ENCODE assay signal across 26 cellular contexts in genomic region chr6:151119823-151120524, GRCh38.
DNase-seq lines count a peak whose midpoint lies in the region; ATAC-seq and TF ChIP-seq lines count a peak whose summit lies in the region.
"Had no signal": no experiment of that assay in that cellular context is flagged by ENCODE, and none has a peak within 500 bp of the region (broad histone marks: within the 10 kb centered on the region; RNA-seq: fewer than 3 reads in every experiment).

No MANE protein-coding gene starts in this region.

- H3K36me3 Mint-ChIP-seq in mesothelial cell of epicardium, result no peaks in the 10 kb centered on the region
- H3K36me3 Mint-ChIP-seq: activated CD8-positive, alpha-beta memory T cell treated with anti-CD3 and anti-CD28 coated beads, Interleukin-2, amount 10 ng/mL, durations not matched to agents 7 days and 5 days had no signal

- BruUV-seq in Panc1 (replicated peaks; lab: Mats Ljungman, UMichigan), result no TSS peak

- H3K4me3 ChIP-seq in HEK293 (ENCODE audit: low read depth, low read length) (no peak overlapping the region), Panc1 (ENCODE audit: low read depth in 2 of 2, low read length in 2 of 2) (no peak overlapping the region)
- H3K4me3 ChIP-seq: coronary artery, gastroesophageal sphincter, SK-N-MC, thyroid gland had no signal

- ATAC-seq in Panc1 (peak; percentile 59; the same call in 1 of the 2 replicates), HG03469 (IDR thresholded peaks at IDR 0.05; ENCODE audit: unreplicated experiment) (no peak), HG02981 (IDR thresholded peaks at IDR 0.05; ENCODE audit: unreplicated experiment) (no peak), HG02678 (IDR thresholded peaks at IDR 0.05; ENCODE audit: unreplicated experiment) (no peak)
- ATAC-seq: activated CD8-positive, alpha-beta memory T cell treated with anti-CD3 and anti-CD28 coated beads, Interleukin-2, amount 10 ng/mL, durations not matched to agents 7 days and 5 days; activated T-cell treated with anti-CD3 and anti-CD28 coated beads, Interleukin-2, amount 50 U/mL, for 72 hours; gastroesophageal sphincter; stimulated activated naive CD8-positive, alpha-beta T cell treated with anti-CD3 and anti-CD28 coated beads, Interleukin-15, Interleukin-2, amounts not matched to agents 100 U/mL and 50 U/mL, for 24 hours had no signal

- H3K27ac ChIP-seq in HEK293 (ENCODE audit: extremely low read depth, low read depth, low read length), result no peak overlapping the region
- H3K27ac ChIP-seq in Panc1 (ENCODE audit: low read length), result peak overlapping the region; percentile 5
- H3K27ac ChIP-seq: C4-2B, coronary artery, gastroesophageal sphincter, RWPE1, SK-N-MC, thyroid gland, VCaP had no signal

- TF ChIP-seq CTCF in HEK293 (tag by site-specific recombination; IDR thresholded peaks at IDR 0.05) (no peak), Panc1 (IDR thresholded peaks at IDR 0.05) (no peak), mesothelial cell of epicardium (IDR thresholded peaks at IDR 0.05; ENCODE audit: unreplicated experiment) (no peak)

- no peaks in the 10 kb centered on the region for H3K27me3 Mint-ChIP-seq in mesothelial cell of epicardium (ENCODE audit: low read depth)

- no peaks in the 10 kb centered on the region for H3K9me3 Mint-ChIP-seq in mesothelial cell of epicardium
- H3K9me3 Mint-ChIP-seq: activated T-cell treated with anti-CD3 and anti-CD28 coated beads, Interleukin-2, amount 50 U/mL, for 72 hours; HFFc6; T-helper 2 cell treated with Interferon-gamma antibody and Interleukin-4, amounts not matched to agents 5 μg/mL and 100 μg/mL, for 36 hours had no signal

- H3K9me3 ChIP-seq in HEK293 (ENCODE audit: control insufficient read depth, insufficient read depth, low read depth, low read length) (no peaks in the 10 kb centered on the region), Panc1 (ENCODE audit: control insufficient read depth, insufficient read depth, low read depth, low read length) (no peaks in the 10 kb centered on the region)
- H3K9me3 ChIP-seq: gastroesophageal sphincter, thyroid gland had no signal

- in situ Hi-C loops in Panc1 (cut with HindIII; ENCODE audit: low pct_unique_long_range_greater_than_20kb, low sequenced_read_pairs), result no loop called here

- DNase-seq in Panc1 (ENCODE audit: low read depth, low spot score) (no peak), mesothelial cell of epicardium (ENCODE audit: low spot score in 2 of 2, unreplicated experiment in 2 of 2) (peak in 1 of 2 experiments; percentile 42), retina (peak; percentile 28), DMS53 treated with DMSO at 0.1 percent for 48 hours (lab: John Stamatoyannopoulos, UW; ENCODE audit: unreplicated experiment) (no peak)
- DNase-seq: activated CD4-positive, alpha-beta T cell treated with anti-CD3 and anti-CD28 coated beads, Interleukin-2, amount 50 U/mL, for 1 hour; activated CD8-positive, alpha-beta memory T cell treated with anti-CD3 and anti-CD28 coated beads, Interleukin-2, amount 10 ng/mL, durations not matched to agents 7 days and 5 days; activated naive CD4-positive, alpha-beta T cell treated with anti-CD3 and anti-CD28 coated beads for 36 hours; activated T-cell treated with anti-CD3 and anti-CD28 coated beads, Interleukin-2, amount 50 U/mL, for 72 hours; HFFc6; KG1; MM.1S; NCI-H146; NCI-H510A treated with DMSO at 0.1 percent for 48 hours; stimulated activated naive CD8-positive, alpha-beta T cell treated with anti-CD3 and anti-CD28 coated beads, Interleukin-15, Interleukin-2, amounts not matched to agents 100 U/mL and 50 U/mL, for 24 hours; thyroid gland had no signal

- H3K27me3 ChIP-seq in Panc1 (ENCODE audit: control insufficient read depth, insufficient read depth, low read length), result no peaks in the 10 kb centered on the region
- H3K27me3 ChIP-seq: gastroesophageal sphincter, thyroid gland had no signal

- no peaks in the 10 kb centered on the region for H3K4me1 ChIP-seq in HEK293 (ENCODE audit: control insufficient read depth, insufficient read depth, low read length)
- H3K4me1 ChIP-seq in Panc1 (ENCODE audit: control insufficient read depth, insufficient read depth, low read length), result no peaks in the 10 kb centered on the region
- H3K4me1 ChIP-seq: thyroid gland had no signal

- intact Hi-C loops in Panc1 (cut with micrococcal nuclease; ENCODE audit: unreplicated experiment), result no loop called here

- H3K4me3 Mint-ChIP-seq in mesothelial cell of epicardium, result no peak overlapping the region
- H3K4me3 Mint-ChIP-seq: activated CD8-positive, alpha-beta memory T cell treated with anti-CD3 and anti-CD28 coated beads, Interleukin-2, amount 10 ng/mL, durations not matched to agents 7 days and 5 days; activated naive CD4-positive, alpha-beta T cell treated with anti-CD3 and anti-CD28 coated beads for 36 hours; activated T-cell treated with anti-CD3 and anti-CD28 coated beads, Interleukin-2, amount 50 U/mL, for 72 hours; HFFc6; T-helper 2 cell treated with Interferon-gamma antibody and Interleukin-4, amounts not matched to agents 5 μg/mL and 100 μg/mL, for 36 hours had no signal

- POLR2A ChIA-PET in HEK293 (lab: Yijun Ruan, JAX) (no interaction called here), Panc1 (lab: Charles Lee) (interaction anchor here (0.7 kb wide), 1 partner anchor 1272 kb away, joined by 4 read pairs; no protein-coding TSS in a partner anchor)

- H3K4me1 Mint-ChIP-seq in mesothelial cell of epicardium, result peaks cover 28% of the 10 kb centered on the region
- H3K4me1 Mint-ChIP-seq: activated CD8-positive, alpha-beta memory T cell treated with anti-CD3 and anti-CD28 coated beads, Interleukin-2, amount 10 ng/mL, durations not matched to agents 7 days and 5 days had no signal

- H3K36me3 ChIP-seq in HEK293 (ENCODE audit: control insufficient read depth in 2 of 2, insufficient read depth in 1 of 2, low read length in 2 of 2) (no peaks in the 10 kb centered on the region), Panc1 (ENCODE audit: control insufficient read depth, insufficient read depth, low read length) (no peaks in the 10 kb centered on the region)
- H3K36me3 ChIP-seq: gastroesophageal sphincter, thyroid gland had no signal

- CTCF ChIA-PET in HEK293 (lab: Yijun Ruan, JAX) (interaction anchor here (0.7 kb wide), 1 partner anchor 205 kb away, joined by 3 read pairs; no protein-coding TSS in a partner anchor), Panc1 (lab: Charles Lee) (interaction anchor here (0.6 kb wide), 2 partner anchors 11 to 192 kb away, joined by 3 to 6 read pairs; no protein-coding TSS in a partner anchor)

- H3K27ac Mint-ChIP-seq in mesothelial cell of epicardium, result peak overlapping the region; percentile 95
- H3K27ac Mint-ChIP-seq: activated CD8-positive, alpha-beta memory T cell treated with anti-CD3 and anti-CD28 coated beads, Interleukin-2, amount 10 ng/mL, durations not matched to agents 7 days and 5 days; activated naive CD4-positive, alpha-beta T cell treated with anti-CD3 and anti-CD28 coated beads for 36 hours; activated T-cell treated with anti-CD3 and anti-CD28 coated beads, Interleukin-2, amount 50 U/mL, for 72 hours; HFFc6; T-helper 2 cell treated with Interferon-gamma antibody and Interleukin-4, amounts not matched to agents 5 μg/mL and 100 μg/mL, for 36 hours had no signal

TF ChIP-seq in HEK293, 187 proteins besides CTCF, POLR2A, EP300 and RAD21:
- TF ChIP-seq ZIC2 (tag by site-specific recombination; IDR thresholded peaks at IDR 0.05), result peak; percentile 49; the same call in 1 of the 2 replicates
- peak; percentile 37; the same call in 1 of the 2 replicates for TF ChIP-seq ZFHX2 (tag by site-specific recombination; conservative IDR thresholded peaks at IDR 0.05)
- TF ChIP-seq ZNF624 (tag by site-specific recombination; IDR thresholded peaks at IDR 0.05), result no peak
- peak; percentile 65 for TF ChIP-seq FEZF1 (tag by site-specific recombination; IDR thresholded peaks at IDR 0.05)
- no peak for TF ChIP-seq ZXDB (tag by site-specific recombination; IDR thresholded peaks at IDR 0.05)
- peak; percentile 75 for TF ChIP-seq ATF2 (tag by site-specific recombination; IDR thresholded peaks at IDR 0.05; ENCODE audit: low read depth)
- peak; percentile 19; the same call in 1 of the 2 replicates for TF ChIP-seq TCF7L2 (IDR thresholded peaks at IDR 0.05; ENCODE audit: borderline replicate concordance, low read depth, low read length)
- TF ChIP-seq, protein P1, sequence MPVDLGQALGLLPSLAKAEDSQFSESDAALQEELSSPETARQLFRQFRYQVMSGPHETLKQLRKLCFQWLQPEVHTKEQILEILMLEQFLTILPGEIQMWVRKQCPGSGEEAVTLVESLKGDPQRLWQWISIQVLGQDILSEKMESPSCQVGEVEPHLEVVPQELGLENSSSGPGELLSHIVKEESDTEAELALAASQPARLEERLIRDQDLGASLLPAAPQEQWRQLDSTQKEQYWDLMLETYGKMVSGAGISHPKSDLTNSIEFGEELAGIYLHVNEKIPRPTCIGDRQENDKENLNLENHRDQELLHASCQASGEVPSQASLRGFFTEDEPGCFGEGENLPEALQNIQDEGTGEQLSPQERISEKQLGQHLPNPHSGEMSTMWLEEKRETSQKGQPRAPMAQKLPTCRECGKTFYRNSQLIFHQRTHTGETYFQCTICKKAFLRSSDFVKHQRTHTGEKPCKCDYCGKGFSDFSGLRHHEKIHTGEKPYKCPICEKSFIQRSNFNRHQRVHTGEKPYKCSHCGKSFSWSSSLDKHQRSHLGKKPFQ (tag by site-specific recombination; IDR thresholded peaks at IDR 0.05), result peak; percentile 57; the same call in 1 of the 2 replicates
